In genomic region chr1:204570021-204570420, GRCh38 we compare ENCODE assay signal across 7 cellular contexts. TPM values are rescaled to one million over a fixed set of nuclear protein-coding genes. Genes with fewer than 3 reads are reported as not detected.
A peak's percentile ranks its signal among the peaks of the same experiment; 100 is the strongest.
DNase-seq lines count a peak whose midpoint lies in the region; ATAC-seq, FAIRE-seq and TF ChIP-seq lines count a peak whose summit lies in the region.
"Not testable (repeated sequence)": the region's sequence is repeated elsewhere in the genome, so short reads cannot be mapped to it uniquely, and the experiment has no call there.

No MANE protein-coding gene starts in this region.

- H3K9me1 ChIP-seq in K562 (ENCODE audit: control insufficient read depth, insufficient read depth, low read length): not testable (repeated sequence)

- POLR2A ChIA-PET in HEK293 (lab: Yijun Ruan, JAX); K562 (lab: Yijun Ruan, JAX): not testable (repeated sequence)
- POLR2A ChIA-PET in Panc1 (lab: Charles Lee): interaction anchor here (0.6 kb wide), 1 partner anchor 218 kb away, joined by 7 read pairs; no protein-coding TSS in a partner anchor

- TF ChIP-seq RAD21 in K562 (CRISPR knock-in tag; conservative IDR thresholded peaks at IDR 0.05 in 1 of 2, IDR thresholded peaks at IDR 0.05 in 1 of 2): not testable (repeated sequence)

- H3K36me3 ChIP-seq in HEK293 (ENCODE audit: control insufficient read depth in 2 of 2, insufficient read depth in 1 of 2, low read length in 2 of 2); Panc1 (ENCODE audit: control insufficient read depth, insufficient read depth, low read length); K562 (ENCODE audit: control insufficient read depth, insufficient read depth, low read length); small intestine (ENCODE audit: control insufficient read depth in 2 of 2, insufficient read depth in 2 of 2, low read length in 2 of 2): not testable (repeated sequence)

- ATAC-seq in Panc1 (peak; percentile 34; the same call in 1 of the 2 replicates), left colon (peak; percentile 83)
- ATAC-seq in K562: not testable (repeated sequence)

- H3K9ac ChIP-seq in K562 (ENCODE audit: insufficient read depth in 1 of 2, low read depth in 2 of 2, low read length in 2 of 2): not testable (repeated sequence)

- TF ChIP-seq POLR2A in K562 (conservative IDR thresholded peaks at IDR 0.05): not testable (repeated sequence)

- in situ Hi-C loops in Panc1 (cut with HindIII; ENCODE audit: low pct_unique_long_range_greater_than_20kb, low sequenced_read_pairs); K562 (cut with MboI): not testable (repeated sequence)

- CTCF ChIA-PET in HEK293 (lab: Yijun Ruan, JAX) (interaction anchor here (3.0 to 19.5 kb wide), 2 partner anchors 194 to 236 kb away, joined by 11 to 401 read pairs; no protein-coding TSS in a partner anchor), Panc1 (lab: Charles Lee) (interaction anchor here (1.1 to 1.4 kb wide), 2 partner anchors 222 to 237 kb away, joined by 5 to 12 read pairs; no protein-coding TSS in a partner anchor), K562 (lab: Yijun Ruan, JAX; ENCODE audit: low intra/inter-chr PET ratio) (interaction anchor here (6.2 kb wide), 1 partner anchor 237 kb away, joined by 159 read pairs; no protein-coding TSS in a partner anchor)

- H3K4me2 ChIP-seq in K562 (ENCODE audit: insufficient read depth, low read length): not testable (repeated sequence)

- intact Hi-C loops in Panc1 (cut with micrococcal nuclease; ENCODE audit: unreplicated experiment); K562 (cut with micrococcal nuclease); left colon (cut with DNase I, micrococcal nuclease): not testable (repeated sequence)

- TF ChIP-seq CTCF in HEK293 (tag by site-specific recombination; IDR thresholded peaks at IDR 0.05); Panc1 (IDR thresholded peaks at IDR 0.05); K562 (IDR thresholded peaks at IDR 0.05 in 2 of 3, conservative IDR thresholded peaks at IDR 0.05 in 1 of 3; ENCODE audit: insufficient read depth in 2 of 3, low read depth in 1 of 3, low read length in 3 of 3); epithelial cell of esophagus (IDR thresholded peaks at IDR 0.05; ENCODE audit: insufficient read depth, low read depth, low read length, missing control alignments): not testable (repeated sequence)

- not testable (repeated sequence) for FAIRE-seq in K562 (lab: Jason Lieb, UNC); small intestine (lab: Jason Lieb, UNC)

- not testable (repeated sequence) for BruUV-seq in Panc1 (replicated peaks; lab: Mats Ljungman, UMichigan); K562 (replicated peaks; lab: Mats Ljungman, UMichigan)

- H3K27me3 ChIP-seq in Panc1 (ENCODE audit: control insufficient read depth, insufficient read depth, low read length); K562 (ENCODE audit: control insufficient read depth in 2 of 2, insufficient read depth in 2 of 2, low read length in 2 of 2); small intestine (ENCODE audit: control insufficient read depth in 2 of 2, insufficient read depth in 2 of 2, low read length in 2 of 2): not testable (repeated sequence)

- H2AFZ ChIP-seq in K562 (ENCODE audit: low read depth, low read length): not testable (repeated sequence)

- not testable (repeated sequence) for H3K27ac ChIP-seq in HEK293 (ENCODE audit: extremely low read depth, low read depth, low read length); Panc1 (ENCODE audit: low read length); K562 (ENCODE audit: extremely low read depth, low read depth, low read length); small intestine (ENCODE audit: low read depth in 1 of 2, low read length in 1 of 2)

- H3K79me2 ChIP-seq in K562 (ENCODE audit: control insufficient read depth, insufficient read depth, low read length): not testable (repeated sequence)

- WGBS in K562 (ENCODE audit: insufficient coverage, low coverage, missing lambda C conversion rate): 16% methylated on average over 3 of the region's 3 CpGs
- 33 to 43% (median 35%) methylated on average over 3 of the region's 3 CpGs for WGBS in small intestine, 3 donors

- not testable (repeated sequence) for H4K20me1 ChIP-seq in K562 (replicated peaks; ENCODE audit: control insufficient read depth, insufficient read depth, low read length)

- not testable (repeated sequence) for H3K4me1 ChIP-seq in HEK293 (ENCODE audit: control insufficient read depth, insufficient read depth, low read length); small intestine (ENCODE audit: control insufficient read depth in 2 of 2, insufficient read depth in 1 of 2, low read depth in 1 of 2, low read length in 1 of 2)
- H3K4me1 ChIP-seq in Panc1 (ENCODE audit: control insufficient read depth, insufficient read depth, low read length) (peaks cover 13% of the 10 kb centered on the region), K562 (replicated peaks in 1 of 2; ENCODE audit: control insufficient read depth in 2 of 2, insufficient read depth in 2 of 2, low read length in 2 of 2) (peaks cover 3 to 13% of the 10 kb centered on the region in 2 experiments; a peak in 3 of 5 replicates)

- DNase-seq in EL (peak; percentile 9), epithelial cell of esophagus (ENCODE audit: low read depth) (peak; percentile 28), small intestine (peak; percentile 21)
- DNase-seq in Panc1 (ENCODE audit: low read depth, low spot score); K562 (ENCODE audit: extremely low read depth in 1 of 4, low spot score in 3 of 4); left colon: not testable (repeated sequence)

- not testable (repeated sequence) for H3K9me3 ChIP-seq in HEK293 (ENCODE audit: control insufficient read depth, insufficient read depth, low read depth, low read length); Panc1 (ENCODE audit: control insufficient read depth, insufficient read depth, low read depth, low read length); K562 (replicated peaks; ENCODE audit: control insufficient read depth, insufficient read depth, low read depth, low read length); small intestine (ENCODE audit: control insufficient read depth, low read depth)

- TF ChIP-seq EP300 in K562 (IDR thresholded peaks at IDR 0.05; ENCODE audit: low read length): not testable (repeated sequence)

- H3K4me3 ChIP-seq in HEK293 (ENCODE audit: low read depth, low read length); Panc1 (ENCODE audit: low read depth in 2 of 2, low read length in 2 of 2); K562; epithelial cell of esophagus (ENCODE audit: low read length); small intestine (ENCODE audit: low read depth in 1 of 2, low read length in 2 of 2): not testable (repeated sequence)

TF ChIP-seq in HEK293, 187 proteins besides CTCF, POLR2A, EP300 and RAD21:
- TF ChIP-seq GLIS1 (tag by site-specific recombination; IDR thresholded peaks at IDR 0.05) (peak; percentile 34; the same call in 1 of the 2 replicates), SETDB1 (IDR thresholded peaks at IDR 0.05; ENCODE audit: insufficient read length, low read length) (peak; percentile 59)

TF ChIP-seq in K562, 482 proteins besides CTCF, POLR2A, EP300 and RAD21:
- TF ChIP-seq ATF3 (IDR thresholded peaks at IDR 0.05): peak; percentile 53
- TF ChIP-seq ATF3 (CRISPR knock-in tag; conservative IDR thresholded peaks at IDR 0.05): not testable (repeated sequence)
- peak; percentile 40 for TF ChIP-seq MEIS2 (IDR thresholded peaks at IDR 0.05; ENCODE audit: partially characterized antibody)

RNA-seq across cellular contexts. Expression of gene MDM4, which starts 53.8 kb away (rescaled TPM):
- total RNA-seq in Panc1 (2021; ENCODE audit: unreplicated experiment) (42.1 TPM), K562 (2014; rRNA removed) (21.2 and 24.6 TPM in 2 replicates), K562 (2014; rRNA removed; fragmentation: Illumina TruSeq; extraction: Trizol) (40.6 and 53.0 TPM in 2 replicates), K562 (2015; rRNA removed; fragmentation: Illumina TruSeq; extraction: Trizol) (32.2 and 33.4 TPM in 2 replicates), K562 (2021) (55.9 and 61.7 TPM in 2 replicates), left colon (10 to 100 TPM; 47.8 to 64.2 TPM)
- 2.6 TPM for polyA plus RNA-seq in Panc1 (2012; ENCODE audit: insufficient read length)
- total RNA-seq in K562 (2011; cell fraction: chromatin; rRNA removed; ENCODE audit: low replicate concordance): 237 and 644 TPM in 2 replicates
- total RNA-seq in K562 (2011; cell fraction: nucleolus; rRNA removed): 117 and 136 TPM in 2 replicates
- 249 and 386 TPM in 2 replicates for total RNA-seq in K562 (2011; cell fraction: nucleoplasm; rRNA removed)
- polyA plus RNA-seq in K562 (2011; rRNA removed) (41.2 and 46.7 TPM in 2 replicates), K562 (2014; fragmentation: Illumina TruSeq; extraction: Trizol) (10.0 TPM in 2 replicates), K562 (2014; fragmentation: Nextera tagmentation; extraction: Ambion mirVana) (10 to 100 TPM in 1 of 2 experiments, 1 to 10 TPM in 1; 3.3 to 11.1 TPM), K562 (2014; rRNA removed) (17.9 and 22.6 TPM in 2 replicates), small intestine (1 to 10 TPM; 4.1 to 7.2 (median 6.0) TPM)
- 5.9 and 16.5 TPM in 2 replicates for polyA plus RNA-seq in K562 (2011; cell fraction: cytosol; rRNA removed)
- polyA plus RNA-seq in K562 (2011; cell fraction: nucleus; rRNA removed): 63.1 and 81.2 TPM in 2 replicates
- polyA plus RNA-seq in K562 (2012): 5.2 and 7.5 TPM in 2 replicates
- polyA minus RNA-seq in K562 (2011; rRNA and poly(A)+ RNA removed): 171 and 249 TPM in 2 replicates
- 15.7 and 26.6 TPM in 2 replicates for polyA minus RNA-seq in K562 (2011; cell fraction: cytosol; rRNA and poly(A)+ RNA removed)
- 120 and 165 TPM in 2 replicates for polyA minus RNA-seq in K562 (2011; cell fraction: nucleus; rRNA and poly(A)+ RNA removed)
